ENCODE assay signal across 25 cellular contexts in the genomic region with DNA sequence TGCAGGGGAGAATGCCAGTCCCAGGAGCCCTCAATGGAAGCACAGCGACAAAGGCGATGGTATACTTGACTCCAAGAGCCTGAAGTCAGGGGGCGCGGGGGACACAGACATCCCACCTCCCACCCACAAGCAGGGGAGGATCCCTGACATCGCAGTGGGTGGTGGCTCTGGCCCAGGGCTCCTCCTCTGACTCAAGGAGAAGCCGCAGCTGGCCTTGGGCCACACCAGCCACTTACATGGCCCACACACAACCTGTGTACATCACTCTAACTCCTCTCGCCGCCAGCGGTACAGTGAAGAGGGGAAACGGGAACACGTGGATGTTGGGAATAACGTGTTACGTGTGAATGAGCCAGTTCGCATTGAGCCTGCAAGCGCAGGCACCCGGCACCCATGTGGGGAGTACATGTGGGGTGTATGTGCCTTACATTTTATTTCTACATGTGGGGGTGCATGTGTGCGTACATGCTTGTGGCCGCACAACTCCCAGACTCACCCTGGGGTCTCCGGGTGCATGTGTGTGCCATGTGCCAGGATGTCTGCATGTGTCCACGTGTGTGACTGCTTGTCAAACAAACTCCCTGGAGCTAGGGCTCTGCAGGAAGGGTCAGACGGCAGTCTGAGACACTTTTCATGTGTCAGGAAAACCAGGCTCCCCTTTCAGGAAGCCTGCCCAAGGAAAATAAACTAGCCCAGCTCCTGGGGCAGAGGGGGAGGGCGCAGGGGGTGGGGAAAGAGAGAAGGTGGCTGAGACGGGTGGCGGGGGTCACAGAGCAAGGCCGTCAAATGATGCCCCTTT. TPM values are rescaled to one million over a fixed set of nuclear protein-coding genes. Genes with fewer than 3 reads are reported as not detected.
A peak's percentile ranks its signal among the peaks of the same experiment; 100 is the strongest.
DNase-seq lines count a peak whose midpoint lies in the region; ATAC-seq, FAIRE-seq and TF ChIP-seq lines count a peak whose summit lies in the region.
"Had no signal": no experiment of that assay in that cellular context is flagged by ENCODE, and none has a peak within 500 bp of the region (broad histone marks: within the 10 kb centered on the region; RNA-seq: fewer than 3 reads in every experiment).

No MANE protein-coding gene starts in this region.

- POLR2A ChIA-PET in HepG2 (lab: Yijun Ruan, JAX): no interaction called here

- intact Hi-C loops in HepG2 (cut with micrococcal nuclease; ENCODE audit: unreplicated experiment): no loop called here
- intact Hi-C loops in right lobe of liver (cut with DNase I): no loop called here

- H3K4me1 ChIP-seq in HepG2 (ENCODE audit: insufficient read depth, low read length) (no peaks in the 10 kb centered on the region), right lobe of liver (no peaks in the 10 kb centered on the region)

- H3K9me3 Mint-ChIP-seq in mesothelial cell of epicardium: no peaks in the 10 kb centered on the region
- H3K9me3 Mint-ChIP-seq: central memory CD8-positive, alpha-beta T cell; endodermal cell; stimulated activated effector memory CD8-positive, alpha-beta T cell treated with anti-CD3 and anti-CD28 coated beads, Interleukin-12 subunit alpha, Interleukin-12 subunit beta, amount 100 ng/mL, for 72 hours; T-helper 1 cell treated with Interleukin-12 subunit alpha and Interleukin-12 subunit beta and Interleukin-4 antibody, amounts not matched to agents 30 μg/mL and 1 μg/mL, for 36 hours had no signal

- peaks cover 55% of the 10 kb centered on the region for H3K4me1 Mint-ChIP-seq in mesothelial cell of epicardium
- H3K4me1 Mint-ChIP-seq: central memory CD8-positive, alpha-beta T cell; stimulated activated effector memory CD8-positive, alpha-beta T cell treated with anti-CD3 and anti-CD28 coated beads, Interleukin-12 subunit alpha, Interleukin-12 subunit beta, amount 100 ng/mL, for 72 hours had no signal

- H4K20me1 ChIP-seq in HepG2 (ENCODE audit: insufficient read depth, low read length): no peaks in the 10 kb centered on the region

- WGBS in HepG2 (ENCODE audit: low lambda C conversion rate): 64% methylated on average over 23 of the region's 25 CpGs
- WGBS in right lobe of liver (ENCODE audit: insufficient coverage, low coverage, low lambda C conversion rate, missing lambda C conversion rate): 43% methylated on average over 9 of the region's 25 CpGs

- no peak overlapping the region for H2AFZ ChIP-seq in HepG2 (ENCODE audit: low read length)

- H3K4me3 Mint-ChIP-seq in mesothelial cell of epicardium: no peak overlapping the region
- H3K4me3 Mint-ChIP-seq: central memory CD8-positive, alpha-beta T cell; endodermal cell; stimulated activated effector memory CD8-positive, alpha-beta T cell treated with anti-CD3 and anti-CD28 coated beads, Interleukin-12 subunit alpha, Interleukin-12 subunit beta, amount 100 ng/mL, for 72 hours; T-helper 1 cell treated with Interleukin-12 subunit alpha and Interleukin-12 subunit beta and Interleukin-4 antibody, amounts not matched to agents 30 μg/mL and 1 μg/mL, for 36 hours had no signal

- no peak for FAIRE-seq in HepG2 (lab: Jason Lieb, UNC)
- FAIRE-seq: kidney had no signal

- TF ChIP-seq RAD21 in HepG2 (CRISPR knock-in tag; IDR thresholded peaks at IDR 0.05): no peak

- in situ Hi-C loops in HepG2 (cut with HindIII; ENCODE audit: extremely low pct_ligation_motif_present, low pct_unique_long_range_greater_than_20kb) (no loop called here), astrocyte of the spinal cord (cut with HindIII; ENCODE audit: low sequenced_read_pairs) (no loop called here)

- no peaks in the 10 kb centered on the region for H3K36me3 Mint-ChIP-seq in mesothelial cell of epicardium
- H3K36me3 Mint-ChIP-seq: CD4-positive, CD25-positive, alpha-beta regulatory T cell; stimulated activated effector memory CD8-positive, alpha-beta T cell treated with anti-CD3 and anti-CD28 coated beads, Interleukin-12 subunit alpha, Interleukin-12 subunit beta, amount 100 ng/mL, for 72 hours had no signal

- peak overlapping the region; percentile 17 for H3K27ac Mint-ChIP-seq in mesothelial cell of epicardium
- H3K27ac Mint-ChIP-seq: CD4-positive, CD25-positive, alpha-beta regulatory T cell; endodermal cell; stimulated activated effector memory CD8-positive, alpha-beta T cell treated with anti-CD3 and anti-CD28 coated beads, Interleukin-12 subunit alpha, Interleukin-12 subunit beta, amount 100 ng/mL, for 72 hours; T-helper 1 cell treated with Interleukin-12 subunit alpha and Interleukin-12 subunit beta and Interleukin-4 antibody, amounts not matched to agents 30 μg/mL and 1 μg/mL, for 36 hours had no signal

- TF ChIP-seq CTCF in HepG2 (CRISPR knock-in tag; IDR thresholded peaks at IDR 0.05) (no peak), right lobe of liver (IDR thresholded peaks at IDR 0.05) (no peak), astrocyte of the spinal cord (IDR thresholded peaks at IDR 0.05; ENCODE audit: low read depth, low read length) (no peak), mesothelial cell of epicardium (IDR thresholded peaks at IDR 0.05; ENCODE audit: unreplicated experiment) (no peak)

- TF ChIP-seq EP300 in HepG2 (IDR thresholded peaks at IDR 0.05; ENCODE audit: low read depth in 2 of 2, low read length in 2 of 2): no peak
- no peak for TF ChIP-seq EP300 in HepG2 (CRISPR knock-in tag; IDR thresholded peaks at IDR 0.05; ENCODE audit: borderline replicate concordance)

- no peak for DNase-seq in HepG2 (ENCODE audit: low spot score)
- DNase-seq in right lobe of liver: no peak
- peak; percentile 40 for DNase-seq in astrocyte of the spinal cord (ENCODE audit: low read depth, low spot score)
- DNase-seq in mesothelial cell of epicardium (ENCODE audit: low spot score in 2 of 2, unreplicated experiment in 2 of 2): no peak
- no peak for DNase-seq in mesenteric fat pad (ENCODE audit: low spot score)
- DNase-seq: activated CD4-positive, alpha-beta T cell treated with anti-CD3 and anti-CD28 coated beads, Interleukin-2, amount 50 U/mL, for 48 hours; activated naive CD4-positive, alpha-beta T cell; amygdala; CD4-positive, CD25-positive, alpha-beta regulatory T cell; endodermal cell; hippocampal formation; kidney; mesendoderm; NCI-H1930; NCI-H446 treated with DMSO at 0.1 percent for 48 hours; SHP77; stimulated activated CD4-positive, alpha-beta T cell treated with anti-CD3 and anti-CD28 coated beads, Interleukin-15, amount 100 ng/mL, for 24 hours had no signal

- CTCF ChIA-PET in HepG2 (lab: Yijun Ruan, JAX; ENCODE audit: low intra/inter-chr PET ratio, low total read pairs): no interaction called here

- no peaks in the 10 kb centered on the region for H3K9me3 ChIP-seq in HepG2 (ENCODE audit: low read length)
- no peaks in the 10 kb centered on the region for H3K9me3 ChIP-seq in right lobe of liver
- H3K9me3 ChIP-seq: neutrophil had no signal

- TF ChIP-seq POLR2A in HepG2 (IDR thresholded peaks at IDR 0.05; ENCODE audit: insufficient read depth in 1 of 2, low read depth in 2 of 2, low read length in 2 of 2) (no peak), right lobe of liver (IDR thresholded peaks at IDR 0.05) (no peak)

- no peaks in the 10 kb centered on the region for H3K27me3 Mint-ChIP-seq in mesothelial cell of epicardium (ENCODE audit: low read depth)

- no peak for ATAC-seq in HepG2
- ATAC-seq in right lobe of liver: no peak
- no peak for ATAC-seq in HG02798 (IDR thresholded peaks at IDR 0.05; ENCODE audit: poor library complexity, unreplicated experiment)
- no peak for ATAC-seq in HG03565 (IDR thresholded peaks at IDR 0.05; ENCODE audit: unreplicated experiment)
- no peak for ATAC-seq in HG02623 (IDR thresholded peaks at IDR 0.05; ENCODE audit: unreplicated experiment)
- ATAC-seq: stimulated activated effector memory CD8-positive, alpha-beta T cell treated with anti-CD3 and anti-CD28 coated beads, Interleukin-12 subunit alpha, Interleukin-12 subunit beta, amount 100 ng/mL, for 72 hours had no signal

- H3K4me2 ChIP-seq in HepG2 (ENCODE audit: low read depth, low read length): no peak overlapping the region

- no peaks in the 10 kb centered on the region for H3K79me2 ChIP-seq in HepG2 (ENCODE audit: insufficient read depth, low read length)

- H3K27me3 ChIP-seq in HepG2 (ENCODE audit: control insufficient read depth in 1 of 2, insufficient read depth in 2 of 2, low read length in 2 of 2) (peaks cover 5 to 24% of the 10 kb centered on the region in 2 experiments; a peak in 4 of 5 replicates), right lobe of liver (no peaks in the 10 kb centered on the region)
- H3K27me3 ChIP-seq: neutrophil had no signal

- H3K36me3 ChIP-seq in HepG2 (replicated peaks in 1 of 2; ENCODE audit: control insufficient read depth in 1 of 2, insufficient read depth in 2 of 2, low read length in 2 of 2) (no peaks in the 10 kb centered on the region), right lobe of liver (no peaks in the 10 kb centered on the region)
- H3K36me3 ChIP-seq: neutrophil had no signal

- BruUV-seq in HepG2 (replicated peaks; lab: Mats Ljungman, UMichigan): no TSS peak

- no peak overlapping the region for H3K9ac ChIP-seq in HepG2 (ENCODE audit: insufficient read depth, low read depth, low read length)

- H3K27ac ChIP-seq in HepG2 (ENCODE audit: extremely low read length, insufficient read depth, low read length): no peak overlapping the region
- H3K27ac ChIP-seq in right lobe of liver: no peak overlapping the region
- H3K27ac ChIP-seq: neutrophil had no signal

- H3K4me3 ChIP-seq in HepG2 (replicated peaks in 1 of 3; ENCODE audit: insufficient read depth in 1 of 3, low read depth in 2 of 3, low read length in 3 of 3): no peak overlapping the region
- H3K4me3 ChIP-seq in right lobe of liver: no peak overlapping the region
- no peak overlapping the region for H3K4me3 ChIP-seq in astrocyte of the spinal cord (ENCODE audit: low read depth, low read length)

RNA-seq across cellular contexts. Expression of a gene that starts 44.5 kb away (rescaled TPM):
- 0.13 TPM in 1 of 2 replicates, not detected in the other for total RNA-seq in HepG2 (2016; rRNA removed; fragmentation: Illumina TruSeq; extraction: Trizol)
- total RNA-seq in HepG2 (2016; cell fraction: cytosol; rRNA removed; fragmentation: Illumina TruSeq; extraction: Trizol; ENCODE audit: low read depth): not detected in 2 replicates
- total RNA-seq in HepG2 (2016; cell fraction: insoluble cytoplasmic fraction; rRNA removed; fragmentation: Illumina TruSeq; extraction: Trizol): 0.06 TPM in 1 of 2 replicates, not detected in the other
- 0.06 TPM in 1 of 2 replicates, not detected in the other for total RNA-seq in HepG2 (2016; cell fraction: membrane; rRNA removed; fragmentation: Illumina TruSeq; extraction: Trizol)
- total RNA-seq in HepG2 (2016; cell fraction: nucleus; rRNA removed; fragmentation: Illumina TruSeq; extraction: Trizol): not detected in 2 replicates
- polyA plus RNA-seq in HepG2 (2011; rRNA removed): 0.07 and 0.10 TPM in 2 replicates
- polyA plus RNA-seq in HepG2 (2011; cell fraction: cytosol; rRNA removed): 0.08 and 0.12 TPM in 2 replicates
- 0.06 TPM in 1 of 2 replicates, not detected in the other for polyA plus RNA-seq in HepG2 (2011; cell fraction: nucleus; rRNA removed)
- not detected in 2 replicates for polyA plus RNA-seq in HepG2 (2012)
- not detected in 2 replicates for polyA plus RNA-seq in HepG2 (2016; cell fraction: cytosol; fragmentation: Illumina TruSeq; extraction: Trizol; ENCODE audit: low read depth)
- polyA plus RNA-seq in HepG2 (2016; cell fraction: insoluble cytoplasmic fraction; fragmentation: Illumina TruSeq; extraction: Trizol; ENCODE audit: low read depth): not detected in 2 replicates
- polyA plus RNA-seq in HepG2 (2016; cell fraction: membrane; fragmentation: Illumina TruSeq; extraction: Trizol; ENCODE audit: low read depth): not detected in 2 replicates
- not detected in 2 replicates for polyA plus RNA-seq in HepG2 (2016; cell fraction: nucleus; fragmentation: Illumina TruSeq; extraction: Trizol; ENCODE audit: insufficient read depth, low read depth)
- 0.26 and 17.3 TPM in 2 replicates for polyA minus RNA-seq in HepG2 (2011; rRNA and poly(A)+ RNA removed; ENCODE audit: low replicate concordance)
- polyA minus RNA-seq in HepG2 (2011; cell fraction: cytosol; rRNA and poly(A)+ RNA removed): 0.35 TPM in 1 of 2 replicates, not detected in the other
- polyA minus RNA-seq in HepG2 (2011; cell fraction: nucleus; rRNA and poly(A)+ RNA removed): not detected in 2 replicates
- under 1 TPM; 0.11 to 0.64 (median 0.28) TPM for total RNA-seq in right lobe of liver
- 82.1 to 88.3 TPM (median 84.4 TPM) in 3 replicates for total RNA-seq in mesothelial cell of epicardium
- 3.9 TPM for total RNA-seq in mesenteric fat pad
- total RNA-seq: CD4-positive, CD25-positive, alpha-beta regulatory T cell had no signal
- polyA plus RNA-seq: CD4-positive, CD25-positive, alpha-beta regulatory T cell had no signal

RNA-seq across cellular contexts. Expression of a gene that starts 54.5 kb away (rescaled TPM):
- 0.07 and 0.15 TPM in 2 replicates for total RNA-seq in HepG2 (2016; rRNA removed; fragmentation: Illumina TruSeq; extraction: Trizol)
- 0.10 TPM in 1 of 2 replicates, not detected in the other for total RNA-seq in HepG2 (2016; cell fraction: cytosol; rRNA removed; fragmentation: Illumina TruSeq; extraction: Trizol; ENCODE audit: low read depth)
- 0.13 TPM in 1 of 2 replicates, not detected in the other for total RNA-seq in HepG2 (2016; cell fraction: insoluble cytoplasmic fraction; rRNA removed; fragmentation: Illumina TruSeq; extraction: Trizol)
- not detected in 2 replicates for total RNA-seq in HepG2 (2016; cell fraction: membrane; rRNA removed; fragmentation: Illumina TruSeq; extraction: Trizol)
- not detected in 2 replicates for total RNA-seq in HepG2 (2016; cell fraction: nucleus; rRNA removed; fragmentation: Illumina TruSeq; extraction: Trizol)
- 0.04 TPM in 1 of 2 replicates, not detected in the other for polyA plus RNA-seq in HepG2 (2011; rRNA removed)
- 0.06 and 0.09 TPM in 2 replicates for polyA plus RNA-seq in HepG2 (2011; cell fraction: cytosol; rRNA removed)
- 0.17 and 0.21 TPM in 2 replicates for polyA plus RNA-seq in HepG2 (2011; cell fraction: nucleus; rRNA removed)
- 0.27 and 0.53 TPM in 2 replicates for polyA plus RNA-seq in HepG2 (2012)
- polyA plus RNA-seq in HepG2 (2016; cell fraction: cytosol; fragmentation: Illumina TruSeq; extraction: Trizol; ENCODE audit: low read depth): 0.08 and 0.09 TPM in 2 replicates
- 0.19 TPM in 1 of 2 replicates, not detected in the other for polyA plus RNA-seq in HepG2 (2016; cell fraction: insoluble cytoplasmic fraction; fragmentation: Illumina TruSeq; extraction: Trizol; ENCODE audit: low read depth)
- polyA plus RNA-seq in HepG2 (2016; cell fraction: membrane; fragmentation: Illumina TruSeq; extraction: Trizol; ENCODE audit: low read depth): 0.08 and 0.23 TPM in 2 replicates
- polyA plus RNA-seq in HepG2 (2016; cell fraction: nucleus; fragmentation: Illumina TruSeq; extraction: Trizol; ENCODE audit: insufficient read depth, low read depth): 0.19 TPM in 1 of 2 replicates, not detected in the other
- 0.14 TPM in 1 of 2 replicates, not detected in the other for polyA minus RNA-seq in HepG2 (2011; rRNA and poly(A)+ RNA removed; ENCODE audit: low replicate concordance)
- polyA minus RNA-seq in HepG2 (2011; cell fraction: cytosol; rRNA and poly(A)+ RNA removed): not detected in 2 replicates
- 0.13 and 0.37 TPM in 2 replicates for polyA minus RNA-seq in HepG2 (2011; cell fraction: nucleus; rRNA and poly(A)+ RNA removed)
- total RNA-seq in right lobe of liver: not detected
- 0.11 to 0.66 TPM (median 0.18 TPM) in 3 replicates for total RNA-seq in mesothelial cell of epicardium
- total RNA-seq in mesenteric fat pad: not detected
- total RNA-seq: CD4-positive, CD25-positive, alpha-beta regulatory T cell; M059J had no signal

Comparison
In these comparisons a context has a peak if more than half of its experiments do, and no peak if none do; other contexts are left out.
1. RNA of a gene that starts 44.5 kb away (total RNA-seq): 82.1 to 88.3 TPM in mesothelial cell of epicardium; 3.9 TPM in mesenteric fat pad (single experiment), 0.11 to 0.64 TPM in right lobe of liver and 0.06 to 0.13 TPM in HepG2; every median in the first group is over 10 times any median in the second.